Comparison of ENCODE assay signal across 20 cellular contexts in the genomic region with DNA sequence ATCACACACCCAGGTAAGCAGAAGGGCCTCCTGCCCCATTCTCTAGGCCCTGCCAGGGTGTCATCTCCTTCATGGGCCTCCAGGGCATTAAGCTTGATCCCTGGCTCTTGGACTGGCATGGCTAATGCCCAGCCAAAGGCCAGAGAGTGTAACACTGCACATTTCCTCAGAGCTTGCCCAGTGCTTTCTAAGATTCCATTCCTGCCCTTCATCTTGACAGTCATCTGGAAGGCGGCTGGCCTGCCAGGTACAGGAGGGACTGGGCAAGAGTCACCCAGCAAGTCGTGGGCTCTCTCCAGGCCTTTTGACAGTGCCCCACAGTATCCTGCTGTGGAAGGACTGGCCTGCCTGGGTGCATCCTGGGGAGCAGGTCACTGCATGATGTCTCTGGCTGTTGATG.
"Had no signal": no experiment of that assay in that cellular context is flagged by ENCODE, and none has a peak within 500 bp of the region (broad histone marks: within the 10 kb centered on the region; RNA-seq: fewer than 3 reads in every experiment).

No MANE protein-coding gene starts in this region.

- H3K4me3 Mint-ChIP-seq: central memory CD8-positive, alpha-beta T cell; type B pancreatic cell had no signal

- DNase-seq: cortex of kidney; dorsolateral prefrontal cortex; effector CD8-positive, alpha-beta T cell; gastrocnemius medialis; left cardiac atrium; left ventricle myocardium superior; mesendoderm; naive B cell; sigmoid colon; stimulated activated CD4-positive, alpha-beta T cell treated with anti-CD3 and anti-CD28 coated beads, Interleukin-2, amount 100 ng/mL, for 24 hours; stimulated activated CD4-positive, alpha-beta T cell treated with anti-CD3 and anti-CD28 coated beads, Interleukin-4, amount 100 ng/mL, for 4 hours; stimulated activated naive CD4-positive, alpha-beta T cell; uterus had no signal

- H3K27me3 ChIP-seq: dorsolateral prefrontal cortex, gastrocnemius medialis, sigmoid colon, suprapubic skin, thyroid gland, uterus had no signal

- H3K27me3 Mint-ChIP-seq: central memory CD8-positive, alpha-beta T cell; type B pancreatic cell had no signal

- H3K9me3 Mint-ChIP-seq: naive B cell had no signal

- H3K36me3 ChIP-seq: gastrocnemius medialis, sigmoid colon, suprapubic skin, thyroid gland, uterus had no signal

- H3K4me1 Mint-ChIP-seq: central memory CD8-positive, alpha-beta T cell; naive B cell had no signal

- H3K4me3 ChIP-seq: dorsolateral prefrontal cortex, gastrocnemius medialis, sigmoid colon, skin epidermis, suprapubic skin, thyroid gland, uterus had no signal

- H3K27ac Mint-ChIP-seq: naive B cell, type B pancreatic cell had no signal

- H3K9me3 ChIP-seq: gastrocnemius medialis, sigmoid colon, suprapubic skin, thyroid gland, uterus had no signal

- H3K36me3 Mint-ChIP-seq: naive B cell, type B pancreatic cell had no signal

- H3K4me1 ChIP-seq: gastrocnemius medialis, sigmoid colon, suprapubic skin, uterus had no signal

- H3K27ac ChIP-seq: dorsolateral prefrontal cortex, gastrocnemius medialis, parathyroid adenoma, sigmoid colon, skin epidermis, suprapubic skin, uterus had no signal

- ATAC-seq: esophagus mucosa, gastrocnemius medialis, left cardiac atrium, left ventricle myocardium superior had no signal
